Comparison of ENCODE assay signal across 19 cellular contexts in the genomic region with DNA sequence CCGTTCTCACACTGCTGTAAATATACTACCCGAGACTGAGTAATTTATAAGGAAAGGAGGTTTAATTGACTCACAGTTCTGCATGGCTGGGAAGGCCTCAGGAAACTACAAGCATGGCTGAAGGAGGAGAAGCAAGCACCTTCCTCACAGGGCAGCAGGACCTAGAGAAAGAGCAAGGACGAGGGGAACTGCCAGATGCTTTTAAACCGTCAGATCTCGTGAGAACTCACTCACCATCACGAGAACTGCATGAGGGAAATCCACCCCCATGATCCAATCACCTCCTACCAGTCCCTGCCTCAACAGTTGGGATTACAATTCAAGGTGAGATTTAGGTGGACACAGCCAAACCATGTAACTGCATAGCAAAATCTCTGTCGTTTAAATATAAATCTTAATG. TPM values are rescaled to one million over a fixed set of nuclear protein-coding genes. Genes with fewer than 3 reads are reported as not detected.
A peak's percentile ranks its signal among the peaks of the same experiment; 100 is the strongest.
DNase-seq lines count a peak whose midpoint lies in the region; ATAC-seq, FAIRE-seq and TF ChIP-seq lines count a peak whose summit lies in the region.
"Had no signal": no experiment of that assay in that cellular context is flagged by ENCODE, and none has a peak within 500 bp of the region (broad histone marks: within the 10 kb centered on the region; RNA-seq: fewer than 3 reads in every experiment).

A gene (minus strand): TSS at position 174 of the 400 bp plus-strand sequence. CDS start 8,032 bp downstream, outside the sequence.

- no peak for ATAC-seq in GM23338
- ATAC-seq in K562, result peak; percentile 77
- no peak for ATAC-seq in HG03196 (IDR thresholded peaks at IDR 0.05; ENCODE audit: unreplicated experiment)
- ATAC-seq in HG02852 (IDR thresholded peaks at IDR 0.05; ENCODE audit: unreplicated experiment), result no peak
- no peak for ATAC-seq in left lobe of liver

- H3K36me3 ChIP-seq in GM23338 (ENCODE audit: insufficient read depth) (no peaks in the 10 kb centered on the region), K562 (ENCODE audit: control insufficient read depth, insufficient read depth, low read length) (no peaks in the 10 kb centered on the region)
- H3K36me3 ChIP-seq: BE2C had no signal

- H3K27ac Mint-ChIP-seq in GM23338 (no peak within 1 kb of the TSS), nephron progenitor cell (peak within 1 kb of the TSS; percentile 53)
- H3K27ac Mint-ChIP-seq: CD4-positive, CD25-positive, alpha-beta regulatory T cell; CD8-positive, alpha-beta memory T cell; HFFc6 had no signal

- no peaks in the 10 kb centered on the region for H3K4me1 Mint-ChIP-seq in GM23338
- peaks cover 6% of the 10 kb centered on the region for H3K4me1 Mint-ChIP-seq in nephron progenitor cell
- H3K4me1 Mint-ChIP-seq: CD8-positive, alpha-beta memory T cell had no signal

- no peaks in the 10 kb centered on the region for H3K9me2 ChIP-seq in GM23338 (ENCODE audit: insufficient read depth)

- H3K79me2 ChIP-seq in GM23338 (replicated peaks; ENCODE audit: insufficient read depth) (no peaks in the 10 kb centered on the region), K562 (ENCODE audit: control insufficient read depth, insufficient read depth, low read length) (no peaks in the 10 kb centered on the region)

- H2AFZ ChIP-seq in GM23338, result peak within 1 kb of the TSS; percentile 75; the same call in 1 of the 2 replicates
- peak within 1 kb of the TSS; percentile 58 for H2AFZ ChIP-seq in K562 (ENCODE audit: low read depth, low read length)

- no peaks in the 10 kb centered on the region; the same call in 1 of the 2 replicates for H3K4me1 ChIP-seq in GM23338 (ENCODE audit: insufficient read depth)
- peaks cover 0 to 12% of the 10 kb centered on the region in 2 experiments; a peak in 3 of 5 replicates for H3K4me1 ChIP-seq in K562 (replicated peaks in 1 of 2; ENCODE audit: control insufficient read depth in 2 of 2, insufficient read depth in 2 of 2, low read length in 2 of 2)
- H3K4me1 ChIP-seq: BE2C had no signal

- in situ Hi-C loops in K562 (cut with MboI), result no loop called here

- TF ChIP-seq RAD21 in K562 (CRISPR knock-in tag; conservative IDR thresholded peaks at IDR 0.05 in 1 of 2, IDR thresholded peaks at IDR 0.05 in 1 of 2), result no peak

- H3K9me1 ChIP-seq in K562 (ENCODE audit: control insufficient read depth, insufficient read depth, low read length), result no peaks in the 10 kb centered on the region

- FAIRE-seq in K562 (lab: Jason Lieb, UNC), result peak; percentile 66
- FAIRE-seq: GM12878, H54 had no signal

- H3K27ac ChIP-seq in GM23338 (ENCODE audit: low read depth) (no peak within 1 kb of the TSS), K562 (ENCODE audit: extremely low read depth, low read depth, low read length) (no peak within 1 kb of the TSS)

- peak within 1 kb of the TSS in 1 of 2 experiments; percentile 14; a peak in 1 of 4 replicates for H3K9ac ChIP-seq in K562 (ENCODE audit: insufficient read depth in 1 of 2, low read depth in 2 of 2, low read length in 2 of 2)

- DNase-seq in GM23338 (ENCODE audit: low spot score) (no peak), K562 (ENCODE audit: extremely low read depth in 1 of 4, low spot score in 3 of 4) (peak in 2 of 4 experiments; percentile 16 to 40), nephron progenitor cell (no peak), left lobe of liver (ENCODE audit: low spot score) (no peak)
- DNase-seq: ACHN; BE2C; C1 segment of cervical spinal cord; CD4-positive, CD25-positive, alpha-beta regulatory T cell; CD8-positive, alpha-beta memory T cell; COR-L47; DMS 273 treated with DMSO at 0.1 percent for 48 hours; DND-41; EL; HFFc6 had no signal

- H3K27me3 ChIP-seq in GM23338 (ENCODE audit: insufficient read depth), result no peaks in the 10 kb centered on the region
- no peaks in the 10 kb centered on the region for H3K27me3 ChIP-seq in K562 (ENCODE audit: control insufficient read depth in 2 of 2, insufficient read depth in 2 of 2, low read length in 2 of 2)
- H3K27me3 ChIP-seq: BE2C had no signal

- no peaks in the 10 kb centered on the region for H4K20me1 ChIP-seq in GM23338 (replicated peaks; ENCODE audit: insufficient read depth)
- H4K20me1 ChIP-seq in K562 (replicated peaks; ENCODE audit: control insufficient read depth, insufficient read depth, low read length), result no peaks in the 10 kb centered on the region

- no peak within 1 kb of the TSS for H3K4me3 Mint-ChIP-seq in GM23338
- no peak within 1 kb of the TSS for H3K4me3 Mint-ChIP-seq in nephron progenitor cell
- H3K4me3 Mint-ChIP-seq: CD4-positive, CD25-positive, alpha-beta regulatory T cell; CD8-positive, alpha-beta memory T cell; HFFc6 had no signal

- TF ChIP-seq POLR2A in K562 (conservative IDR thresholded peaks at IDR 0.05), result no peak; the same call in 1 of the 2 replicates

- no peak for TF ChIP-seq EP300 in K562 (IDR thresholded peaks at IDR 0.05; ENCODE audit: low read length)

- H3K4me3 ChIP-seq in GM23338 (no peak within 1 kb of the TSS), K562 (no peak within 1 kb of the TSS)
- H3K4me3 ChIP-seq: GM12878 had no signal

- WGBS in K562 (ENCODE audit: insufficient coverage, low coverage, missing lambda C conversion rate), result 50% methylated on average over 7 of the region's 7 CpGs

- POLR2A ChIA-PET in K562 (lab: Yijun Ruan, JAX), result interaction anchor here (0.9 to 2.5 kb wide), 3 partner anchors 8 to 221 kb away, joined by 3 to 12 read pairs (median 3); no protein-coding TSS in a partner anchor

- H3K36me3 Mint-ChIP-seq in GM23338 (ENCODE audit: low read depth), result no peaks in the 10 kb centered on the region
- H3K36me3 Mint-ChIP-seq in nephron progenitor cell (ENCODE audit: low read depth), result no peaks in the 10 kb centered on the region
- H3K36me3 Mint-ChIP-seq: CD4-positive, CD25-positive, alpha-beta regulatory T cell had no signal

- TF ChIP-seq CTCF in GM23338 (conservative IDR thresholded peaks at IDR 0.05; ENCODE audit: low read depth in 2 of 2) (no peak), K562 (IDR thresholded peaks at IDR 0.05 in 2 of 3, conservative IDR thresholded peaks at IDR 0.05 in 1 of 3; ENCODE audit: insufficient read depth in 2 of 3, low read depth in 1 of 3, low read length in 3 of 3) (no peak), nephron progenitor cell (IDR thresholded peaks at IDR 0.05) (no peak)

- no peaks in the 10 kb centered on the region for H3K9me3 ChIP-seq in K562 (replicated peaks; ENCODE audit: control insufficient read depth, insufficient read depth, low read depth, low read length)
- H3K9me3 ChIP-seq: BE2C had no signal

- H3K9me3 Mint-ChIP-seq in GM23338 (no peaks in the 10 kb centered on the region), nephron progenitor cell (peaks cover under 1% of the 10 kb centered on the region)
- H3K9me3 Mint-ChIP-seq: HFFc6 had no signal

- BruUV-seq in K562 (replicated peaks; lab: Mats Ljungman, UMichigan), result no TSS peak

- no peaks in the 10 kb centered on the region for H3F3A ChIP-seq in GM23338 (replicated peaks; ENCODE audit: low read depth)

- H3K27me3 Mint-ChIP-seq in GM23338 (ENCODE audit: insufficient read depth, low read depth, poor library complexity) (no peaks in the 10 kb centered on the region), nephron progenitor cell (ENCODE audit: low read depth, poor library complexity) (peaks cover 10% of the 10 kb centered on the region)

- intact Hi-C loops in K562 (cut with micrococcal nuclease), result loop anchor here (10.0 kb wide), 1 partner anchor 113 kb away; no protein-coding TSS in a partner anchor

- H3K4me2 ChIP-seq in GM23338 (no peak within 1 kb of the TSS), K562 (ENCODE audit: insufficient read depth, low read length) (peak within 1 kb of the TSS; percentile 14; the same call in 1 of the 2 replicates)

- CTCF ChIA-PET in K562 (lab: Yijun Ruan, JAX; ENCODE audit: low intra/inter-chr PET ratio), result no interaction called here

TF ChIP-seq in K562, 482 proteins besides CTCF, POLR2A, EP300 and RAD21 (continues in another document):
- no peak for TF ChIP-seq TAL1 (IDR thresholded peaks at IDR 0.05)
- 0 out of 2 replicates have a peak, but pooled peaks have one; percentile 28 for TF ChIP-seq RBFOX2 (IDR thresholded peaks at IDR 0.05; ENCODE audit: low read depth, low read length)

RNA-seq across cellular contexts. Expression of the gene that starts here (rescaled TPM):
- not detected in 2 replicates for total RNA-seq in GM23338 (2014; rRNA removed; shearing (Covaris generic))
- polyA plus RNA-seq in GM23338 (2016; fragmentation: Nextera tagmentation; extraction: Ambion mirVana) (not detected in 2 replicates), K562 (2011; rRNA removed) (0.06 TPM in 1 of 2 replicates, not detected in the other), K562 (2014; fragmentation: Illumina TruSeq; extraction: Trizol) (1.00 and 1.5 TPM in 2 replicates), K562 (2014; fragmentation: Nextera tagmentation; extraction: Ambion mirVana) (1 to 10 TPM; 2.5 to 3.1 TPM), K562 (2014; rRNA removed) (0.50 and 1.1 TPM in 2 replicates)
- 0.76 and 3.1 TPM in 2 replicates for total RNA-seq in K562 (2011; cell fraction: chromatin; rRNA removed; ENCODE audit: low replicate concordance)
- 0.67 and 1.1 TPM in 2 replicates for total RNA-seq in K562 (2011; cell fraction: nucleolus; rRNA removed)
- 0.73 TPM in 1 of 2 replicates, not detected in the other for total RNA-seq in K562 (2011; cell fraction: nucleoplasm; rRNA removed)
- total RNA-seq in K562 (2014; rRNA removed) (0.32 and 0.61 TPM in 2 replicates), K562 (2014; rRNA removed; fragmentation: Illumina TruSeq; extraction: Trizol) (0.80 and 0.99 TPM in 2 replicates), K562 (2015; rRNA removed; fragmentation: Illumina TruSeq; extraction: Trizol) (0.30 and 0.40 TPM in 2 replicates), K562 (2021) (0.95 and 1.1 TPM in 2 replicates), left lobe of liver (not detected)
- 0.09 TPM in 1 of 2 replicates, not detected in the other for polyA plus RNA-seq in K562 (2011; cell fraction: cytosol; rRNA removed)
- not detected in 2 replicates for polyA plus RNA-seq in K562 (2011; cell fraction: nucleus; rRNA removed)
- 0.40 and 0.76 TPM in 2 replicates for polyA plus RNA-seq in K562 (2012)
- polyA minus RNA-seq in K562 (2011; rRNA and poly(A)+ RNA removed), result not detected in 2 replicates
- polyA minus RNA-seq in K562 (2011; cell fraction: cytosol; rRNA and poly(A)+ RNA removed), result not detected in 2 replicates
- not detected in 2 replicates for polyA minus RNA-seq in K562 (2011; cell fraction: nucleus; rRNA and poly(A)+ RNA removed)
- total RNA-seq: A172; CD4-positive, CD25-positive, alpha-beta regulatory T cell; CD8-positive, alpha-beta memory T cell; GM12878; HFFc6 had no signal
- polyA plus RNA-seq: CD4-positive, CD25-positive, alpha-beta regulatory T cell; CD8-positive, alpha-beta memory T cell; GM12878 had no signal
